ENCODE assay signal across 10 cellular contexts in genomic region chr11:693415-693831, GRCh38. TPM values are rescaled to one million over a fixed set of nuclear protein-coding genes. Genes with fewer than 3 reads are reported as not detected.
DNase-seq lines count a peak whose midpoint lies in the region; ATAC-seq and TF ChIP-seq lines count a peak whose summit lies in the region.
"Had no signal": no experiment of that assay in that cellular context is flagged by ENCODE, and none has a peak within 500 bp of the region (broad histone marks: within the 10 kb centered on the region; RNA-seq: fewer than 3 reads in every experiment).

No MANE protein-coding gene starts in this region.

- no peak overlapping the region for H2BK12ac ChIP-seq in trophoblast cell (ENCODE audit: low read length)

- no peak overlapping the region for H3K23ac ChIP-seq in trophoblast cell (ENCODE audit: low read length)

- no peak overlapping the region for H2BK120ac ChIP-seq in trophoblast cell (ENCODE audit: insufficient read depth, low read length, poor library complexity)

- H3K9ac ChIP-seq in MM.1S (ENCODE audit: low read length) (peak overlapping the region; percentile 53; the same call in 1 of the 2 replicates), trophoblast cell (ENCODE audit: low read length) (peak overlapping the region; percentile 31)

- peaks cover 31% of the 10 kb centered on the region for H3F3A ChIP-seq in MM.1S (ENCODE audit: insufficient read depth, low read length)

- H3K27me3 ChIP-seq in MM.1S (replicated peaks; ENCODE audit: insufficient read depth, low read length) (no peaks in the 10 kb centered on the region), trophoblast cell (ENCODE audit: insufficient read depth, low read length) (no peaks in the 10 kb centered on the region)

- H3K9me3 ChIP-seq in MM.1S (replicated peaks; ENCODE audit: insufficient read depth, low read length) = no peaks in the 10 kb centered on the region
- no peaks in the 10 kb centered on the region for H3K9me3 ChIP-seq in trophoblast cell (ENCODE audit: insufficient read depth, low read depth, low read length)

- no peaks in the 10 kb centered on the region for H4K20me1 ChIP-seq in MM.1S (ENCODE audit: insufficient read depth, low read length)

- H3K79me2 ChIP-seq in MM.1S (ENCODE audit: low read length) (peaks cover 71% of the 10 kb centered on the region), trophoblast cell (ENCODE audit: control insufficient read depth, insufficient read depth, low read length, poor library complexity) (peaks cover 24% of the 10 kb centered on the region)

- DNase-seq in EL (peak; percentile 29), MM.1S (peak; percentile 16), cerebellar cortex (ENCODE audit: low spot score) (peak; percentile 32), trophoblast cell (peak; percentile 33 to 41), omental fat pad (ENCODE audit: low spot score) (no peak), NCI-H446 (lab: John Stamatoyannopoulos, UW) (no peak), NCI-H2196 treated with DMSO at 0.1 percent for 48 hours (lab: John Stamatoyannopoulos, UW; ENCODE audit: unreplicated experiment) (no peak)
- DNase-seq: NCI-H1092 had no signal

- H3K14ac ChIP-seq in trophoblast cell (ENCODE audit: low read length) = peak overlapping the region; percentile 20

- ATAC-seq in HG03135 (IDR thresholded peaks at IDR 0.05; ENCODE audit: unreplicated experiment) = no peak
- ATAC-seq in omental fat pad (ENCODE audit: low FRiP score) = no peak

- H3K27ac ChIP-seq in MM.1S (ENCODE audit: low read length) = peak overlapping the region; percentile 77
- peak overlapping the region; percentile 62 for H3K27ac ChIP-seq in trophoblast cell (ENCODE audit: low read depth, low read length)

- H3K36me3 ChIP-seq in MM.1S (replicated peaks; ENCODE audit: insufficient read depth, low read length) (no peaks in the 10 kb centered on the region), trophoblast cell (ENCODE audit: control insufficient read depth in 1 of 2, insufficient read depth in 2 of 2, low read length in 2 of 2) (peaks cover 5 to 10% of the 10 kb centered on the region in 2 experiments)

- H4K12ac ChIP-seq in trophoblast cell (ENCODE audit: low read depth, low read length) = no peak overlapping the region

- peaks cover 26% of the 10 kb centered on the region for H3K79me1 ChIP-seq in trophoblast cell (ENCODE audit: low read length)

- H3K4me3 ChIP-seq in MM.1S (ENCODE audit: low read length) (peak overlapping the region; percentile 24; the same call in 1 of the 2 replicates), trophoblast cell (ENCODE audit: low read depth, low read length) (no peak overlapping the region)
- H3K4me3 ChIP-seq: lung had no signal

- no peak overlapping the region for H4K8ac ChIP-seq in trophoblast cell (ENCODE audit: low read depth, low read length)

- H3K4ac ChIP-seq in trophoblast cell (ENCODE audit: low read depth, low read length) = peak overlapping the region; percentile 77

- peak overlapping the region; percentile 46 for H3K18ac ChIP-seq in trophoblast cell (ENCODE audit: low read length)

- H2AK5ac ChIP-seq in trophoblast cell (ENCODE audit: low read length) = peak overlapping the region; percentile 49

- H3K4me2 ChIP-seq in MM.1S (ENCODE audit: low read depth, low read length) (peak overlapping the region; percentile 66), trophoblast cell (ENCODE audit: low read length) (peak overlapping the region; percentile 35)

- H3K4me1 ChIP-seq in MM.1S (ENCODE audit: low read length) = peaks cover 25% of the 10 kb centered on the region
- H3K4me1 ChIP-seq in trophoblast cell (ENCODE audit: control insufficient read depth in 1 of 2, insufficient read depth in 2 of 2, low read length in 2 of 2) = peaks cover 33 to 35% of the 10 kb centered on the region in 2 experiments

- no peak overlapping the region for H2AFZ ChIP-seq in MM.1S (ENCODE audit: low read length)
- no peak overlapping the region for H2AFZ ChIP-seq in trophoblast cell (ENCODE audit: insufficient read depth, low read length, poor library complexity)

- WGBS in trophoblast cell (ENCODE audit: extremely low coverage, insufficient coverage, insufficient read length) = no CpG with 5 or more reads among the region's 13 CpGs

- no peaks in the 10 kb centered on the region for H3K9me2 ChIP-seq in MM.1S (replicated peaks; ENCODE audit: insufficient read depth, low read length)

- peak overlapping the region; percentile 72 for H4K91ac ChIP-seq in trophoblast cell (ENCODE audit: low read depth, low read length)

- TF ChIP-seq CTCF in MM.1S (IDR thresholded peaks at IDR 0.05; ENCODE audit: low read length) (no peak), omental fat pad (IDR thresholded peaks at IDR 0.05) (no peak)

- peak overlapping the region; percentile 57 for H2BK5ac ChIP-seq in trophoblast cell (ENCODE audit: low read depth, low read length, poor library complexity)

RNA-seq across cellular contexts. Expression of gene DEAF1, which starts 1.6 kb away (rescaled TPM):
- polyA plus RNA-seq in trophoblast cell (2013) = 24.6 and 25.8 TPM in 2 replicates
- 10 to 100 TPM; 20.3 to 29.0 (median 23.0) TPM for total RNA-seq in omental fat pad

RNA-seq across cellular contexts. Expression of gene TMEM80, which starts 2.2 kb away (rescaled TPM):
- polyA plus RNA-seq in trophoblast cell (2013) = 22.2 and 23.0 TPM in 2 replicates
- 10 to 100 TPM; 16.9 to 31.5 (median 21.1) TPM for total RNA-seq in omental fat pad

RNA-seq across cellular contexts. Expression of gene EPS8L2, which starts 12.6 kb away (rescaled TPM):
- 166 and 168 TPM in 2 replicates for polyA plus RNA-seq in trophoblast cell (2013)
- total RNA-seq in omental fat pad = 10 to 100 TPM; 14.1 to 27.6 (median 22.3) TPM

RNA-seq across cellular contexts. Expression of gene TALDO1, which starts 53.8 kb away (rescaled TPM):
- 244 and 248 TPM in 2 replicates for polyA plus RNA-seq in trophoblast cell (2013)
- total RNA-seq in omental fat pad = 100 to 1,000 TPM; 183 to 295 (median 239) TPM

RNA-seq across cellular contexts. Expression of gene DRD4, which starts 56.4 kb away (rescaled TPM):
- 1.0 and 1.1 TPM in 2 replicates for polyA plus RNA-seq in trophoblast cell (2013)
- under 1 TPM in 1 of 4 donors, not detected in 3; 0.50 TPM for total RNA-seq in omental fat pad

Comparison
In these comparisons a context has a peak if more than half of its experiments do, and no peak if none do; other contexts are left out.
1. DNase-seq: peak in EL (single experiment), MM.1S (single experiment), cerebellar cortex (single experiment) and trophoblast cell (2 of 2); none in omental fat pad (single experiment), NCI-H446 (0 of 2) and NCI-H2196 treated with DMSO at 0.1 percent for 48 hours (single experiment).